In the genomic region with DNA sequence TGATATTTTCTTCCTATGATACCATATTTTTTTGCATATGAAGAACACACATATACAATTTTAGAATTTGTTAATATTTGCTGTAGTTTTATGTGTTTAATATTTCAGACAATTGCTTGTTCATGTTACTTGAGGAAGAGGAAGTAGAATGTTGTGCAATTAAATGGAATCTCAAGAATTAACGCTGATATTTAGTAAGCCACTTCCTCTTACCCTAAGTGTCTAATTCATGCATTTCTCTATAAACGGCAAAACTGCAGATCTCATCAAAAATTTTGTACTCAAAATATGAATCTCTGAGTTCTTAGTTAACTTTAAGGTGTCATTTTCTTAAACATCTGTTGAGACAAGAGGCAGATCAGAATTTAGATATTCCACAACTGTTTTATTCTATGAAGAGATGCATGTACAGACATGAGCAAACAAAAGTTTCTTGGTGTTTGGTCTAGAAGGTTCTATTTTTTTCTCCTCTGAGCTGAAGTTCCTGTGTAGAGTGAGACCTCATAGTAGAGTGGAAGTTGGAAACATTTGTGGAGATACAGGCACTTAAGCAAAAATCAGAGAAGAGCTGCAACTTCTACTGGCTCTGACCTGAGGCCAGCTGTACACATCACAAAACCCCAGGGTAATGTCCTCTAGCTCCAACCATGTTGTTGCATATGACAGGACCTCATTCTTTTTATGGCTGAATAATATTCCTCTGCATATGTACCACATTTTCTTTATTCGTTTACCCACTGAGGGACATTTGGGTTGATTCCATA, we compare ENCODE assay signal across 10 cellular contexts. TPM values are rescaled to one million over a fixed set of nuclear protein-coding genes. Genes with fewer than 3 reads are reported as not detected.
DNase-seq lines count a peak whose midpoint lies in the region; ATAC-seq, FAIRE-seq and TF ChIP-seq lines count a peak whose summit lies in the region.
"Had no signal": no experiment of that assay in that cellular context is flagged by ENCODE, and none has a peak within 500 bp of the region (broad histone marks: within the 10 kb centered on the region; RNA-seq: fewer than 3 reads in every experiment).

No MANE protein-coding gene starts in this region.

- no peaks in the 10 kb centered on the region for H3K36me3 ChIP-seq in fibroblast of lung (ENCODE audit: control insufficient read depth, insufficient read depth, low read length)
- no peaks in the 10 kb centered on the region for H3K36me3 ChIP-seq in neutrophil
- H3K36me3 ChIP-seq: ovary had no signal

- no peak overlapping the region for H3K27ac Mint-ChIP-seq in activated naive CD8-positive, alpha-beta T cell treated with anti-CD3 and anti-CD28 coated beads, Interleukin-2, amount 50 U/mL, for 24 hours
- H3K27ac Mint-ChIP-seq: activated CD4-positive, alpha-beta T cell treated with anti-CD3 and anti-CD28 coated beads, Interleukin-2, amount 10 ng/mL, durations not matched to agents 7 days and 5 days had no signal

- H4K20me1 ChIP-seq in fibroblast of lung (ENCODE audit: control insufficient read depth, extremely low read depth, insufficient read depth, low read length): no peaks in the 10 kb centered on the region

- no peaks in the 10 kb centered on the region for H3K36me3 Mint-ChIP-seq in activated naive CD8-positive, alpha-beta T cell treated with anti-CD3 and anti-CD28 coated beads, Interleukin-2, amount 50 U/mL, for 24 hours (ENCODE audit: low read depth)

- H3K4me1 ChIP-seq in fibroblast of lung (ENCODE audit: control insufficient read depth, extremely low read depth, insufficient read depth, low read length): peaks cover 17% of the 10 kb centered on the region
- peaks cover 12 to 16% of the 10 kb centered on the region in 2 experiments for H3K4me1 ChIP-seq in neutrophil (ENCODE audit: control insufficient read depth in 1 of 2, insufficient read depth in 1 of 2, low read depth in 1 of 2, low read length in 1 of 2)

- H3K79me2 ChIP-seq in fibroblast of lung (ENCODE audit: control insufficient read depth, insufficient read depth, low read length): no peaks in the 10 kb centered on the region

- no peak overlapping the region for H3K9ac ChIP-seq in fibroblast of lung (ENCODE audit: insufficient read depth, low read length)

- H3K4me2 ChIP-seq in fibroblast of lung (ENCODE audit: extremely low read depth, insufficient read depth, low read length): peak overlapping the region; percentile 41

- DNase-seq in GM03348 (ENCODE audit: low spot score) (peak; percentile 44), RCC 7860 (ENCODE audit: low spot score) (peak; percentile 44), fibroblast of lung (ENCODE audit: low read depth in 2 of 2) (peak; percentile 70 to 78), SW480 (ENCODE audit: low spot score) (no peak)
- DNase-seq in activated naive CD8-positive, alpha-beta T cell treated with anti-CD3 and anti-CD28 coated beads, Interleukin-2, amount 50 U/mL, for 24 hours: no peak
- DNase-seq: activated CD4-positive, alpha-beta T cell treated with anti-CD3 and anti-CD28 coated beads, Interleukin-2, amount 10 ng/mL, durations not matched to agents 7 days and 5 days; ovary had no signal

- no peak overlapping the region for H3K4me3 Mint-ChIP-seq in activated naive CD8-positive, alpha-beta T cell treated with anti-CD3 and anti-CD28 coated beads, Interleukin-2, amount 50 U/mL, for 24 hours
- H3K4me3 Mint-ChIP-seq: activated CD4-positive, alpha-beta T cell treated with anti-CD3 and anti-CD28 coated beads, Interleukin-2, amount 10 ng/mL, durations not matched to agents 7 days and 5 days had no signal

- no peaks in the 10 kb centered on the region for H3K27me3 ChIP-seq in fibroblast of lung (ENCODE audit: control insufficient read depth, insufficient read depth, low read length)
- no peaks in the 10 kb centered on the region for H3K27me3 ChIP-seq in neutrophil
- H3K27me3 ChIP-seq: ovary had no signal

- H3K4me3 ChIP-seq in fibroblast of lung (replicated peaks in 1 of 4; ENCODE audit: control extremely low read depth in 1 of 4, insufficient read depth in 1 of 4, low read depth in 3 of 4, low read length in 4 of 4): no peak overlapping the region
- H3K4me3 ChIP-seq in neutrophil (ENCODE audit: low read depth in 1 of 2, low read length in 1 of 2): peak overlapping the region in 1 of 2 experiments; percentile 1
- H3K4me3 ChIP-seq: ovary had no signal

- peaks cover under 1% of the 10 kb centered on the region for H3K4me1 Mint-ChIP-seq in activated naive CD8-positive, alpha-beta T cell treated with anti-CD3 and anti-CD28 coated beads, Interleukin-2, amount 50 U/mL, for 24 hours
- H3K4me1 Mint-ChIP-seq: activated CD4-positive, alpha-beta T cell treated with anti-CD3 and anti-CD28 coated beads, Interleukin-2, amount 10 ng/mL, durations not matched to agents 7 days and 5 days had no signal

- H3K9me3 ChIP-seq in fibroblast of lung (ENCODE audit: control insufficient read depth, insufficient read depth, low read depth, low read length): no peaks in the 10 kb centered on the region
- H3K9me3 ChIP-seq in neutrophil: no peaks in the 10 kb centered on the region
- H3K9me3 ChIP-seq: ovary had no signal

- H3K27me3 Mint-ChIP-seq in activated naive CD8-positive, alpha-beta T cell treated with anti-CD3 and anti-CD28 coated beads, Interleukin-2, amount 50 U/mL, for 24 hours: peaks cover 25% of the 10 kb centered on the region

- no peak for FAIRE-seq in RCC 7860 (lab: Jason Lieb, UNC)

- no peak overlapping the region for H3K27ac ChIP-seq in fibroblast of lung (ENCODE audit: insufficient read depth, low read length)
- peak overlapping the region; percentile 34 for H3K27ac ChIP-seq in neutrophil
- H3K27ac ChIP-seq: ovary had no signal

- H2AFZ ChIP-seq in fibroblast of lung (ENCODE audit: low read length): no peak overlapping the region

- ATAC-seq in activated naive CD8-positive, alpha-beta T cell treated with anti-CD3 and anti-CD28 coated beads, Interleukin-2, amount 50 U/mL, for 24 hours: no peak
- ATAC-seq in HG02938 (IDR thresholded peaks at IDR 0.05; ENCODE audit: unreplicated experiment) (no peak), HG02852 (IDR thresholded peaks at IDR 0.05; ENCODE audit: unreplicated experiment) (no peak)

- TF ChIP-seq CTCF in fibroblast of lung (conservative IDR thresholded peaks at IDR 0.05 in 1 of 2, IDR thresholded peaks at IDR 0.05 in 1 of 2; ENCODE audit: low read depth in 1 of 2, low read length in 2 of 2): no peak
- no peak for TF ChIP-seq CTCF in neutrophil (IDR thresholded peaks at IDR 0.05)

- H3K9me3 Mint-ChIP-seq in activated naive CD8-positive, alpha-beta T cell treated with anti-CD3 and anti-CD28 coated beads, Interleukin-2, amount 50 U/mL, for 24 hours: no peaks in the 10 kb centered on the region
- H3K9me3 Mint-ChIP-seq: activated CD4-positive, alpha-beta T cell treated with anti-CD3 and anti-CD28 coated beads, Interleukin-2, amount 10 ng/mL, durations not matched to agents 7 days and 5 days had no signal

RNA-seq across cellular contexts. Expression of gene TGFBI, which starts 16.6 kb away (rescaled TPM):
- 270 and 398 TPM in 2 replicates for total RNA-seq in fibroblast of lung
- 525 and 889 TPM in 2 replicates for polyA plus RNA-seq in fibroblast of lung
- 631 and 968 TPM in 2 replicates for polyA plus RNA-seq in fibroblast of lung (2012)
- polyA minus RNA-seq in fibroblast of lung (ENCODE audit: low replicate concordance): 379 and 787 TPM in 2 replicates

RNA-seq across cellular contexts. Expression of gene LECT2, which starts 57.4 kb away (rescaled TPM):
- not detected in 2 replicates for total RNA-seq in fibroblast of lung
- not detected in 2 replicates for polyA plus RNA-seq in fibroblast of lung
- not detected in 2 replicates for polyA plus RNA-seq in fibroblast of lung (2012)
- not detected in 2 replicates for polyA minus RNA-seq in fibroblast of lung (ENCODE audit: low replicate concordance)
- total RNA-seq: activated CD4-positive, alpha-beta T cell treated with anti-CD3 and anti-CD28 coated beads, Interleukin-2, amount 10 ng/mL, durations not matched to agents 7 days and 5 days; ovary had no signal
- polyA plus RNA-seq: ovary had no signal

Comparison
In these comparisons a context has a peak if more than half of its experiments do, and no peak if none do; other contexts are left out.
1. DNase-seq: peak in GM03348 (single experiment), RCC 7860 (single experiment) and fibroblast of lung (2 of 2); none in activated naive CD8-positive, alpha-beta T cell treated with anti-CD3 and anti-CD28 coated beads, Interleukin-2, amount 50 U/mL, for 24 hours (single experiment) and SW480 (single experiment).